ENCODE assay signal across 11 cellular contexts in the genomic region with DNA sequence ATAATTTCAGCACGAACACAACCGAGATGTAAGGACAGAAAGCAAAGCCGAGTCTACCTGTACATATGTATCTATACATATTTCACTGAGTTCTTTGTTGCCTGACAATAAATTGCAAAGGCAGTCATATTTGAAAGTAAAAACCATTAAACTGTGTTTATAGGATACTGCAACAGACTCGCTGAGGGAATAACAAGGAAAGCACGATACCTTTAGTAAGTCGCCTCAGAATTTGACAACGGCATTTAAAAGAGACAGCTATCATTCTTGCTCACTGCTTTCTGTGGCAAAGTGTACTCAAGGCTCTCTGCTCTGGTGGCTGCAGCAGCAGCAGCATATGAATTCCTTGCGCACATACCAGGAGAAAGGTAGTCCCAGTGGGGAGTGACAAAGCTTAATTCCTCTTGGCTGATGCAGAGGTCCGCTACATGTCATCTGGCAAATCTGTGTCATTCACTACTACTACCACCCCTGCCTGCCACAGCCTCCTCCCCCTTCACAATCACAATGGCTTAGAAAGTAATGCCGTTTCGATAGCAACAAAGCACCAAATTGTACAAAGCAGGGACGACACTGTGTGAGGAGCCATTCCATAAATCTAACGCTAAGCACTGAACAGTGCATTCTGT. TPM values are rescaled to one million over a fixed set of nuclear protein-coding genes. Genes with fewer than 3 reads are reported as not detected.
A peak's percentile ranks its signal among the peaks of the same experiment; 100 is the strongest.
DNase-seq lines count a peak whose midpoint lies in the region; ATAC-seq, FAIRE-seq and TF ChIP-seq lines count a peak whose summit lies in the region.
"Had no signal": no experiment of that assay in that cellular context is flagged by ENCODE, and none has a peak within 500 bp of the region (broad histone marks: within the 10 kb centered on the region; RNA-seq: fewer than 3 reads in every experiment).

A gene with protein sequence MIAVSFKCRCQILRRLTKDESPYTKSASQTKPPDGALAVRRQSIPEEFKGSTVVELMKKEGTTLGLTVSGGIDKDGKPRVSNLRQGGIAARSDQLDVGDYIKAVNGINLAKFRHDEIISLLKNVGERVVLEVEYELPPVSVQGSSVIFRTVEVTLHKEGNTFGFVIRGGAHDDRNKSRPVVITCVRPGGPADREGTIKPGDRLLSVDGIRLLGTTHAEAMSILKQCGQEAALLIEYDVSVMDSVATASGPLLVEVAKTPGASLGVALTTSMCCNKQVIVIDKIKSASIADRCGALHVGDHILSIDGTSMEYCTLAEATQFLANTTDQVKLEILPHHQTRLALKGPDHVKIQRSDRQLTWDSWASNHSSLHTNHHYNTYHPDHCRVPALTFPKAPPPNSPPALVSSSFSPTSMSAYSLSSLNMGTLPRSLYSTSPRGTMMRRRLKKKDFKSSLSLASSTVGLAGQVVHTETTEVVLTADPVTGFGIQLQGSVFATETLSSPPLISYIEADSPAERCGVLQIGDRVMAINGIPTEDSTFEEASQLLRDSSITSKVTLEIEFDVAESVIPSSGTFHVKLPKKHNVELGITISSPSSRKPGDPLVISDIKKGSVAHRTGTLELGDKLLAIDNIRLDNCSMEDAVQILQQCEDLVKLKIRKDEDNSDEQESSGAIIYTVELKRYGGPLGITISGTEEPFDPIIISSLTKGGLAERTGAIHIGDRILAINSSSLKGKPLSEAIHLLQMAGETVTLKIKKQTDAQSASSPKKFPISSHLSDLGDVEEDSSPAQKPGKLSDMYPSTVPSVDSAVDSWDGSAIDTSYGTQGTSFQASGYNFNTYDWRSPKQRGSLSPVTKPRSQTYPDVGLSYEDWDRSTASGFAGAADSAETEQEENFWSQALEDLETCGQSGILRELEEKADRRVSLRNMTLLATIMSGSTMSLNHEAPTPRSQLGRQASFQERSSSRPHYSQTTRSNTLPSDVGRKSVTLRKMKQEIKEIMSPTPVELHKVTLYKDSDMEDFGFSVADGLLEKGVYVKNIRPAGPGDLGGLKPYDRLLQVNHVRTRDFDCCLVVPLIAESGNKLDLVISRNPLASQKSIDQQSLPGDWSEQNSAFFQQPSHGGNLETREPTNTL (minus strand): TSS at position 437 of the 629 bp plus-strand sequence. CDS start 172 bp downstream, at position 265.

- peaks cover 0 to 3% of the 10 kb centered on the region in 2 donors for H3K4me1 ChIP-seq in kidney (ENCODE audit: control insufficient read depth in 1 of 2, insufficient read depth in 1 of 2, low read depth in 1 of 2, low read length in 2 of 2)
- H3K4me1 ChIP-seq: Peyer's patch had no signal

- no peak for ATAC-seq in GM21360 (IDR thresholded peaks at IDR 0.05; ENCODE audit: unreplicated experiment)
- no peak for ATAC-seq in GM21390 (IDR thresholded peaks at IDR 0.05; ENCODE audit: unreplicated experiment)
- ATAC-seq: natural killer cell had no signal

- peak within 1 kb of the TSS; percentile 0 to 40 for H3K4me3 ChIP-seq in kidney (ENCODE audit: low read length in 2 of 2)
- H3K4me3 ChIP-seq: Peyer's patch had no signal

- no peak for FAIRE-seq in kidney (lab: Jason Lieb, UNC)
- FAIRE-seq: G401.6 had no signal

- no peaks in the 10 kb centered on the region for H3K36me3 ChIP-seq in kidney (ENCODE audit: control insufficient read depth in 1 of 2, insufficient read depth in 2 of 2, low read length in 2 of 2)
- H3K36me3 ChIP-seq: Peyer's patch had no signal

- intact Hi-C loops in kidney (cut with DNase I) = no loop called here

- H3K27ac ChIP-seq in kidney (ENCODE audit: low read depth in 2 of 2, low read length in 2 of 2) = no peak within 1 kb of the TSS
- H3K27ac ChIP-seq: Peyer's patch had no signal

- H3K9me3 ChIP-seq in kidney (ENCODE audit: control insufficient read depth in 1 of 2, low read length in 2 of 2) = no peaks in the 10 kb centered on the region
- H3K9me3 ChIP-seq: Peyer's patch had no signal

- peak; percentile 31 for DNase-seq in NCI-H1694 treated with DMSO at 0.1 percent for 48 hours (lab: John Stamatoyannopoulos, UW)
- DNase-seq in SK-N-DZ (ENCODE audit: low spot score) = peak; percentile 16
- no peak for DNase-seq in kidney
- DNase-seq in superior temporal gyrus (ENCODE audit: extremely low spot score) = peak; percentile 58
- DNase-seq in activated gamma-delta T cell (lab: John Stamatoyannopoulos, UW) = no peak
- DNase-seq: Kasumi-1, natural killer cell, Peyer's patch had no signal

- H3K9ac ChIP-seq in kidney (ENCODE audit: low read length in 2 of 2) = no peak within 1 kb of the TSS

- TF ChIP-seq CTCF in kidney (IDR thresholded peaks at IDR 0.05; ENCODE audit: borderline replicate concordance, extremely low read depth, insufficient read depth) = no peak

RNA-seq across cellular contexts. Expression of the gene that starts here (rescaled TPM):
- polyA plus RNA-seq in SK-N-DZ (2014; cell fraction: cytosol; rRNA removed) = 9.1 and 14.7 TPM in 2 replicates
- 7.6 and 10.1 TPM in 2 replicates for polyA plus RNA-seq in SK-N-DZ (2014; cell fraction: nucleus; rRNA removed)
- 18.4 TPM for total RNA-seq in kidney
- 3.9 TPM for polyA plus RNA-seq in kidney (ENCODE audit: insufficient read depth, low read depth, low replicate concordance)

Comparison
In these comparisons a context has a peak if more than half of its experiments do, and no peak if none do; other contexts are left out.
1. DNase-seq: peak in NCI-H1694 treated with DMSO at 0.1 percent for 48 hours (single experiment), SK-N-DZ (single experiment) and superior temporal gyrus (single experiment); none in kidney (single experiment) and activated gamma-delta T cell (single experiment).